ENCODE assay signal across 25 cellular contexts in the genomic region with DNA sequence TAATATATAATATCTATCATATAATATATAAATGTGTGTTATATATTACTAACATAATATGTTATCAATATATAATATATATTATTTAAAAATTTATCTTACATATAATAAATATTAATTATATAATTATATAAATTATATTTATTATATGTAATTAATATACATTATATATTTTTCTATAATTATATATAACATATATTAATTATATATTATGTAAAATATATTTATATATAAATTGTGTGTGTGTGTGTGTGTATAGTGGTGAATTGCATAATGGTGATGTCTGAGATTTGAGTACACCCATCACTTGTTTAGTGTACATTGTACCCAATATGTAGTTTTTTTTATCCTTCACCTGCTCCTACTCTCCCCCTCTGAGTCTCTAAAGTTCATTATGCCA.
"Had no signal": no experiment of that assay in that cellular context is flagged by ENCODE, and none has a peak within 500 bp of the region (broad histone marks: within the 10 kb centered on the region; RNA-seq: fewer than 3 reads in every experiment).

No MANE protein-coding gene starts in this region.

- DNase-seq: activated B cell treated with CpG ODN at 0.5 μM for 24 hours; activated CD4-positive, alpha-beta T cell treated with anti-CD3 and anti-CD28 coated beads for 48 hours; activated CD4-positive, alpha-beta T cell treated with anti-CD3 and anti-CD28 coated beads, Interleukin-2, amount 50 U/mL, for 1 hour; activated CD4-positive, alpha-beta T cell treated with anti-CD3 and anti-CD28 coated beads, Interleukin-2, amount 50 U/mL, for 48 hours; activated CD8-positive, alpha-beta memory T cell treated with anti-CD3 and anti-CD28 coated beads for 24 hours; activated CD8-positive, alpha-beta T cell treated with anti-CD3 and anti-CD28 coated beads for 36 hours; activated effector memory CD4-positive, alpha-beta T cell treated with Interleukin-2 at 50 U/mL for 16 hours; activated gamma-delta T cell treated with Interleukin-2 at 50 U/mL for 16 hours; activated naive CD4-positive, alpha-beta T cell treated with anti-CD3 and anti-CD28 coated beads, Interleukin-2, amount 50 U/mL, for 16 hours; activated naive CD4-positive, alpha-beta T cell treated with Interleukin-2 at 50 U/mL for 16 hours; activated T-cell treated with anti-CD3 and anti-CD28 coated beads, Interleukin-2, amount 50 U/mL, for 4 hours; adrenal gland; amygdala; aorta; body of pancreas; caudate nucleus; colonic mucosa; effector CD8-positive, alpha-beta T cell; esophagus squamous epithelium; head of caudate nucleus; hippocampal formation; T-helper 2 cell had no signal

- FAIRE-seq: endothelial cell of umbilical vein had no signal

- ATAC-seq: activated CD4-positive, CD25-positive, alpha-beta regulatory T cell treated with anti-CD3 and anti-CD28 coated beads, Interleukin-2, amount 50 U/mL, for 24 hours; activated CD8-positive, alpha-beta T cell treated with anti-CD3 and anti-CD28 coated beads for 36 hours; activated T-cell treated with anti-CD3 and anti-CD28 coated beads, Interleukin-2, amount 50 U/mL, for 4 hours; activated T-helper 17 cell treated with anti-CD3 and anti-CD28 coated beads, Interleukin-2, amount 50 U/mL, for 72 hours; body of pancreas had no signal
